In genomic region chrY:19365321-19365720, GRCh38 we compare ENCODE assay signal across 8 cellular contexts.
"Had no signal": no experiment of that assay in that cellular context is flagged by ENCODE, and none has a peak within 500 bp of the region (broad histone marks: within the 10 kb centered on the region; RNA-seq: fewer than 3 reads in every experiment).

No MANE protein-coding gene starts in this region.

- FAIRE-seq: G401.6, GM12878, GM12891, GM12892, GM18507, GM19239 had no signal

- DNase-seq: GDM1, GF-D8 had no signal

- ATAC-seq: GM12878 had no signal

- H3K4me3 ChIP-seq: GM12878 had no signal
